8 cellular contexts compared by ENCODE assay signal in the genomic region with DNA sequence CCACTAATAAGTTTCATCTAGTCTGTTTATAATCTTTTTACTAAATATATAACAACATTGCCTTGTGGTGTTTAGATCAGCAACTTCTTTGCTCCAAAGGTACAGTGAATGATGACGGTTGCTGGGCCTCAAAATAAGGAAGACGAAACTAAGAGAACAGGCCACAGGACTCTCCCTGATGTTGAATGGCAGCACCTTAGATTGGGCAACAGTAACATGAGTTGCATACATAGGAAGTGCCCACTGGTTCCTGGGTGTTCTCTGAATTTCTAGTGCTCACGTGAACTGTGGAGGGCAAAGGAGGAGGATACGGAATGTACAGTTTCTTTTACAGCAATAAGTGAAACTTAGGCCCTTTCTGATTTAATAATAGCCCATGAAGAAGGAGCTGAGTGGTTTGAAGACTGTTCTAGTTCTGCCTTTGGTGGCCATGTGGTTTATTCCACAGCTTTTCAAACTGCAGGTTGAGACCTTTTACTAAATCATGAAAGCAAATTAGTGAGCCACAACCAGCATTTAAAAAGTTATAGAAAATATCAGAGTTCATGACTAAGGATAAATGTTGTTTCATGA.
DNase-seq lines count a peak whose midpoint lies in the region; ATAC-seq and TF ChIP-seq lines count a peak whose summit lies in the region.
"Not testable (repeated sequence)": the region's sequence is repeated elsewhere in the genome, so short reads cannot be mapped to it uniquely, and the experiment has no call there.

No MANE protein-coding gene starts in this region.

- H3K36me3 Mint-ChIP-seq in T-helper 17 cell (ENCODE audit: low read depth); stimulated activated effector memory CD8-positive, alpha-beta T cell treated with anti-CD3 and anti-CD28 coated beads, Interleukin-12 subunit alpha, Interleukin-12 subunit beta, amount 100 ng/mL, for 72 hours: not testable (repeated sequence)

- peak; percentile 10 for DNase-seq in GM12865 (ENCODE audit: low read depth)
- not testable (repeated sequence) for DNase-seq in T-helper 17 cell; left cardiac atrium; stimulated activated effector memory CD8-positive, alpha-beta T cell treated with anti-CD3 and anti-CD28 coated beads, Interleukin-12 subunit alpha, Interleukin-12 subunit beta, amount 100 ng/mL, for 72 hours (ENCODE audit: low spot score in 2 of 2)

- ATAC-seq in GM19351 (IDR thresholded peaks at IDR 0.05; ENCODE audit: unreplicated experiment) (peak; percentile 43), GM21825 (IDR thresholded peaks at IDR 0.05; ENCODE audit: unreplicated experiment) (peak; percentile 41), HG03039 (IDR thresholded peaks at IDR 0.05; ENCODE audit: unreplicated experiment) (peak; percentile 55), HG03571 (IDR thresholded peaks at IDR 0.05; ENCODE audit: unreplicated experiment) (peak; percentile 44), T-helper 17 cell (peak; percentile 50), left cardiac atrium (peak; percentile 57 to 68)
- ATAC-seq in stimulated activated effector memory CD8-positive, alpha-beta T cell treated with anti-CD3 and anti-CD28 coated beads, Interleukin-12 subunit alpha, Interleukin-12 subunit beta, amount 100 ng/mL, for 72 hours = peak; percentile 26

- not testable (repeated sequence) for H3K4me1 Mint-ChIP-seq in T-helper 17 cell; stimulated activated effector memory CD8-positive, alpha-beta T cell treated with anti-CD3 and anti-CD28 coated beads, Interleukin-12 subunit alpha, Interleukin-12 subunit beta, amount 100 ng/mL, for 72 hours

- H3K9me3 ChIP-seq in T-helper 17 cell (ENCODE audit: control insufficient read depth, low read length, poor library complexity, severe bottlenecking) = not testable (repeated sequence)

- intact Hi-C loops in left cardiac atrium (cut with DNase I) = not testable (repeated sequence)

- H3K27ac Mint-ChIP-seq in T-helper 17 cell; stimulated activated effector memory CD8-positive, alpha-beta T cell treated with anti-CD3 and anti-CD28 coated beads, Interleukin-12 subunit alpha, Interleukin-12 subunit beta, amount 100 ng/mL, for 72 hours: not testable (repeated sequence)

- H3K4me3 Mint-ChIP-seq in T-helper 17 cell; stimulated activated effector memory CD8-positive, alpha-beta T cell treated with anti-CD3 and anti-CD28 coated beads, Interleukin-12 subunit alpha, Interleukin-12 subunit beta, amount 100 ng/mL, for 72 hours: not testable (repeated sequence)

- not testable (repeated sequence) for TF ChIP-seq CTCF in GM12865 (IDR thresholded peaks at IDR 0.05; ENCODE audit: insufficient read depth, low read depth, low read length, missing control alignments)

- not testable (repeated sequence) for H3K27me3 Mint-ChIP-seq in T-helper 17 cell

- H3K9me3 Mint-ChIP-seq in stimulated activated effector memory CD8-positive, alpha-beta T cell treated with anti-CD3 and anti-CD28 coated beads, Interleukin-12 subunit alpha, Interleukin-12 subunit beta, amount 100 ng/mL, for 72 hours = not testable (repeated sequence)

- H3K4me3 ChIP-seq in GM12865 (ENCODE audit: low read depth, low read length) = not testable (repeated sequence)
